ENCODE assay signal across 19 cellular contexts in genomic region chr6:154159126-154159525, GRCh38.
DNase-seq lines count a peak whose midpoint lies in the region; ATAC-seq and TF ChIP-seq lines count a peak whose summit lies in the region.
"Had no signal": no experiment of that assay in that cellular context is flagged by ENCODE, and none has a peak within 500 bp of the region (broad histone marks: within the 10 kb centered on the region; RNA-seq: fewer than 3 reads in every experiment).

No MANE protein-coding gene starts in this region.

- H4K20me1 ChIP-seq in DND-41 (ENCODE audit: insufficient read depth, low read length) = no peaks in the 10 kb centered on the region
- H4K20me1 ChIP-seq in GM23248 (ENCODE audit: insufficient read depth) = no peaks in the 10 kb centered on the region

- peaks cover 13 to 32% of the 10 kb centered on the region in 2 donors for H3K36me3 Mint-ChIP-seq in CD4-positive, alpha-beta memory T cell
- H3K36me3 Mint-ChIP-seq in central memory CD8-positive, alpha-beta T cell (ENCODE audit: insufficient read depth) = peaks cover 10% of the 10 kb centered on the region

- H3K4me3 Mint-ChIP-seq in CD4-positive, alpha-beta memory T cell = no peak overlapping the region
- no peak overlapping the region for H3K4me3 Mint-ChIP-seq in central memory CD8-positive, alpha-beta T cell
- H3K4me3 Mint-ChIP-seq: GM23338 had no signal

- no peak for ATAC-seq in DND-41 (ENCODE audit: insufficient read depth, low read depth)
- ATAC-seq in central memory CD8-positive, alpha-beta T cell (replicated peaks; ENCODE audit: extremely low read depth, poor library complexity, severe bottlenecking) = no peak
- ATAC-seq: GM23338, K562 had no signal

- POLR2A ChIA-PET in CD4-positive, alpha-beta memory T cell (lab: Charles Lee; ENCODE audit: partially characterized antibody) = interaction anchor here (0.7 to 5.5 kb wide), 3 partner anchors 82 to 1156 kb away, joined by 4 to 31 read pairs (median 5); partner anchors contain the start of gene TFB1M

- H3K4me3 ChIP-seq in CD4-positive, alpha-beta memory T cell (ENCODE audit: low read length in 2 of 2) = no peak overlapping the region
- no peak overlapping the region for H3K4me3 ChIP-seq in DND-41 (ENCODE audit: low read depth in 1 of 2, low read length in 2 of 2)
- no peak overlapping the region for H3K4me3 ChIP-seq in parathyroid adenoma (ENCODE audit: low read depth, low read length)
- H3K4me3 ChIP-seq in effector memory CD4-positive, alpha-beta T cell (ENCODE audit: insufficient read depth, low read depth, low read length, poor library complexity, severe bottlenecking) = no peak overlapping the region
- H3K4me3 ChIP-seq in GM23248 = no peak overlapping the region
- H3K4me3 ChIP-seq: GM23338, HAP-1, K562, PC-9 had no signal

- WGBS in GM23248 (ENCODE audit: low coverage in 1 of 2, low lambda C conversion rate in 2 of 2, missing lambda C conversion rate in 2 of 2), 2 experiments = 31 to 40% methylated on average over 2 of the region's 2 CpGs

- in situ Hi-C loops in GM23248 (cut with MboI) = loop anchor here (10.0 to 25.0 kb wide), 3 partner anchors 186 to 628 kb away; no protein-coding TSS in a partner anchor

- H3K27me3 ChIP-seq in CD4-positive, alpha-beta memory T cell (ENCODE audit: insufficient read depth, low read length) = no peaks in the 10 kb centered on the region
- H3K27me3 ChIP-seq in DND-41 (ENCODE audit: insufficient read depth, low read length, poor library complexity) (no peaks in the 10 kb centered on the region), parathyroid adenoma (ENCODE audit: control insufficient read depth, insufficient read depth, low read length) (no peaks in the 10 kb centered on the region), GM23248 (replicated peaks; ENCODE audit: insufficient read depth) (no peaks in the 10 kb centered on the region)
- H3K27me3 ChIP-seq in effector memory CD4-positive, alpha-beta T cell (replicated peaks; ENCODE audit: control insufficient read depth, insufficient read depth, low read length, poor library complexity, severe bottlenecking) = no peaks in the 10 kb centered on the region

- H3K9ac ChIP-seq in DND-41 (ENCODE audit: low read depth, low read length) (no peak overlapping the region), parathyroid adenoma (no peak overlapping the region), GM23248 (no peak overlapping the region)

- H3K9me2 ChIP-seq in GM23248 (ENCODE audit: insufficient read depth) = no peaks in the 10 kb centered on the region

- H3K79me2 ChIP-seq in DND-41 (ENCODE audit: insufficient read depth, low read length) = no peaks in the 10 kb centered on the region
- no peaks in the 10 kb centered on the region for H3K79me2 ChIP-seq in parathyroid adenoma
- no peaks in the 10 kb centered on the region for H3K79me2 ChIP-seq in GM23248 (ENCODE audit: insufficient read depth)

- H3K4me2 ChIP-seq in DND-41 (ENCODE audit: insufficient read depth, low read length) (no peak overlapping the region), parathyroid adenoma (ENCODE audit: low read length) (no peak overlapping the region), GM23248 (ENCODE audit: unreplicated experiment) (no peak overlapping the region)
- H3K4me2 ChIP-seq: GM23338, PC-9 had no signal

- TF ChIP-seq CTCF in DND-41 (IDR thresholded peaks at IDR 0.05; ENCODE audit: borderline replicate concordance, extremely low read depth, low read length, poor library complexity, severe bottlenecking) (no peak), parathyroid adenoma (IDR thresholded peaks at IDR 0.05) (no peak)

- no peak overlapping the region for H2AFZ ChIP-seq in DND-41 (ENCODE audit: low read depth, low read length)
- H2AFZ ChIP-seq in parathyroid adenoma = peak overlapping the region; percentile 26
- H2AFZ ChIP-seq in GM23248 = no peak overlapping the region
- H2AFZ ChIP-seq: GM23338, PC-9 had no signal

- H3K27me3 Mint-ChIP-seq in CD4-positive, alpha-beta memory T cell = no peaks in the 10 kb centered on the region
- no peaks in the 10 kb centered on the region for H3K27me3 Mint-ChIP-seq in central memory CD8-positive, alpha-beta T cell

- H3K36me3 ChIP-seq in CD4-positive, alpha-beta memory T cell (ENCODE audit: insufficient read depth, low read length) = peaks cover 13% of the 10 kb centered on the region
- H3K36me3 ChIP-seq in DND-41 (ENCODE audit: insufficient read depth, low read length) (peaks cover 13% of the 10 kb centered on the region; the same call in 1 of the 2 replicates), parathyroid adenoma (ENCODE audit: control insufficient read depth, insufficient read depth, low read length) (no peaks in the 10 kb centered on the region), GM23248 (ENCODE audit: low read depth) (no peaks in the 10 kb centered on the region)
- no peaks in the 10 kb centered on the region for H3K36me3 ChIP-seq in effector memory CD4-positive, alpha-beta T cell (ENCODE audit: control insufficient read depth, insufficient read depth, low read length)
- H3K36me3 ChIP-seq: HAP-1 had no signal

- peaks cover 50% of the 10 kb centered on the region for H3K4me1 ChIP-seq in CD4-positive, alpha-beta memory T cell (ENCODE audit: insufficient read depth, low read length)
- H3K4me1 ChIP-seq in DND-41 (ENCODE audit: insufficient read depth, low read length) (peaks cover 45% of the 10 kb centered on the region), parathyroid adenoma (peaks cover 45% of the 10 kb centered on the region), GM23248 (ENCODE audit: insufficient read depth) (no peaks in the 10 kb centered on the region; the same call in 1 of the 2 replicates)
- H3K4me1 ChIP-seq in effector memory CD4-positive, alpha-beta T cell (ENCODE audit: control insufficient read depth, insufficient read depth, low read length, poor library complexity, severe bottlenecking) = peaks cover 22% of the 10 kb centered on the region

- CTCF ChIA-PET in CD4-positive, alpha-beta memory T cell (lab: Charles Lee; ENCODE audit: partially characterized antibody) = interaction anchor here (1.3 to 11.2 kb wide), 5 partner anchors 8 to 212 kb away, joined by 3 to 323 read pairs (median 6); no protein-coding TSS in a partner anchor

- H3K4me1 Mint-ChIP-seq in CD4-positive, alpha-beta memory T cell = peaks cover 35 to 63% (median 47%) of the 10 kb centered on the region in 4 donors
- peaks cover 38% of the 10 kb centered on the region for H3K4me1 Mint-ChIP-seq in central memory CD8-positive, alpha-beta T cell

- no peaks in the 10 kb centered on the region for H3K9me3 Mint-ChIP-seq in CD4-positive, alpha-beta memory T cell
- H3K9me3 Mint-ChIP-seq in central memory CD8-positive, alpha-beta T cell = no peaks in the 10 kb centered on the region
- H3K9me3 Mint-ChIP-seq: GM23338 had no signal

- no peaks in the 10 kb centered on the region for H3F3A ChIP-seq in GM23248 (ENCODE audit: insufficient read depth)

- peak overlapping the region in 6 of 7 donors; percentile 8 to 94 (median 38) for H3K27ac Mint-ChIP-seq in CD4-positive, alpha-beta memory T cell
- H3K27ac Mint-ChIP-seq in central memory CD8-positive, alpha-beta T cell (ENCODE audit: low read depth) = peak overlapping the region; percentile 4
- H3K27ac Mint-ChIP-seq: GM23338 had no signal

- H3K9me3 ChIP-seq in CD4-positive, alpha-beta memory T cell (ENCODE audit: control insufficient read depth in 1 of 2, low read length in 2 of 2) = no peaks in the 10 kb centered on the region
- H3K9me3 ChIP-seq in DND-41 (ENCODE audit: insufficient read depth, low read length, severe bottlenecking) = peaks cover 3% of the 10 kb centered on the region
- H3K9me3 ChIP-seq in parathyroid adenoma (ENCODE audit: control insufficient read depth, low read length) = no peaks in the 10 kb centered on the region
- no peaks in the 10 kb centered on the region for H3K9me3 ChIP-seq in effector memory CD4-positive, alpha-beta T cell (ENCODE audit: control insufficient read depth, low read length)
- no peaks in the 10 kb centered on the region for H3K9me3 ChIP-seq in GM23248 (ENCODE audit: low read depth)
- H3K9me3 ChIP-seq: HAP-1 had no signal

- H3K27ac ChIP-seq in CD4-positive, alpha-beta memory T cell (ENCODE audit: low read depth, low read length) = no peak overlapping the region
- H3K27ac ChIP-seq in DND-41 (ENCODE audit: low read length) (0 out of 2 replicates have a peak overlapping the region, but pooled peaks have one; percentile 34), parathyroid adenoma (peak overlapping the region; percentile 93), GM23248 (no peak overlapping the region)
- H3K27ac ChIP-seq in effector memory CD4-positive, alpha-beta T cell (ENCODE audit: insufficient read depth, low read length, poor library complexity, severe bottlenecking) = no peak overlapping the region
- H3K27ac ChIP-seq: PC-9 had no signal

- intact Hi-C loops in CD4-positive, alpha-beta memory T cell (cut with micrococcal nuclease) = loop anchor here (5.0 kb wide), 1 partner anchor 58 kb away; no protein-coding TSS in a partner anchor

- DNase-seq in CD4-positive, alpha-beta memory T cell = no peak
- no peak for DNase-seq in DND-41
- DNase-seq in central memory CD8-positive, alpha-beta T cell (ENCODE audit: low spot score in 2 of 2) = no peak
- DNase-seq in effector memory CD4-positive, alpha-beta T cell = no peak
- no peak for DNase-seq in GM23248
- no peak for DNase-seq in GM03348 (ENCODE audit: low spot score)
- DNase-seq: MM.1S, NCI-H1048, NCI-H1436, NCI-H2029, NCI-H2227 treated with DMSO at 0.1 percent for 48 hours, NCI-H510A, PC-9, RPMI8226, SHP77 had no signal

Comparison
In these comparisons a context has a peak if more than half of its experiments do, and no peak if none do; other contexts are left out.
1. H3K27ac ChIP-seq: peak in DND-41 (single experiment) and parathyroid adenoma (single experiment); none in CD4-positive, alpha-beta memory T cell (single experiment), effector memory CD4-positive, alpha-beta T cell (single experiment) and GM23248 (single experiment).